ENCODE assay signal across 29 cellular contexts in the genomic region with DNA sequence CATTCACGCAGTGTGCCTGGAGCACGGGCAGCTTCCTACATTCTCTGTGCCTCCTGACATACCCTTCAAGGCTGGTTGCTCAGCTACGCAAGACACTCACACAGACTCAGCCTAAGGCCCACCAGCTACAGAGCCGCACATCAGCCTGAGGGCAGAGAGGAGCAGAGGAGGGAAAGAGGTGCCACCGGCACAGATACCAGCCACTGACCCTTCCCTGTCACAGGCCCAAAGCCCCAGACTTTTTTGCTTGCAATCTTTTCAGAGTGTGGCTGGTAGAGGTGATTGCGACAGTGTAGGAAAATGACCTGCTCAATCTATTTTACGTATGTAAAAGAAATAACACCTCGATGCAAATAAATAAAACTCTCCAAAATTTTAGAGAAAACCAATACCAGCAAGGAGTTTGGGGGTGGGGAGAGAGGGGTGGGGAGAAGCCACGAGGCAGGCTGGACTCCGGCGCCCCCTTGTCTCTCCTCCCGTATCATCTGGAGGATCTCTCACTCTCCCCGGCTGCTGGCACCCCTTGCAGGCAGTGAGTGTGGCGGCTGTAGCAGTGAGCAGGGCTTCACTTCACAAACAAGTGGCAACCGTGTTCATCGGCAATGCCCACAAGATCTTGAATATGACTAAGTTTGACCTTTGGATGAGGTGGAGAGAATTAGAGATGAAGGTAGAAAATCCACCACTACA. TPM values are rescaled to one million over a fixed set of nuclear protein-coding genes. Genes with fewer than 3 reads are reported as not detected.
"Had no signal": no experiment of that assay in that cellular context is flagged by ENCODE, and none has a peak within 500 bp of the region (broad histone marks: within the 10 kb centered on the region; RNA-seq: fewer than 3 reads in every experiment).

No MANE protein-coding gene starts in this region.

- H2AFZ ChIP-seq: hepatocyte had no signal

- DNase-seq: dermis blood vessel endothelial cell; effector memory CD4-positive, alpha-beta T cell; foreskin keratinocyte; heart left ventricle; kidney; mesenchymal stem cell; mucosa of descending colon; naive B cell; nucleus accumbens; sigmoid colon; stimulated activated CD4-positive, alpha-beta T cell treated with anti-CD3 and anti-CD28 coated beads, Interleukin-2, amount 100 ng/mL, for 24 hours; stimulated activated CD4-positive, alpha-beta T cell treated with anti-CD3 and anti-CD28 coated beads, Interleukin-4, amount 100 ng/mL, for 24 hours; stimulated activated naive CD4-positive, alpha-beta T cell treated with Interleukin-2 at 50 U/mL for 16 hours; stomach; tibial artery had no signal

- H3K27me3 ChIP-seq: esophagus muscularis mucosa, gastroesophageal sphincter, heart left ventricle, hepatocyte, right atrium auricular region, sigmoid colon, stomach, tibial artery had no signal

- H3K4me1 ChIP-seq: esophagus muscularis mucosa, foreskin keratinocyte, gastroesophageal sphincter, heart left ventricle, prostate gland, right atrium auricular region, sigmoid colon, stomach, tibial artery had no signal

- H3K79me2 ChIP-seq: hepatocyte had no signal

- H3K9me3 ChIP-seq: esophagus muscularis mucosa, gastroesophageal sphincter, heart left ventricle, mucosa of descending colon, prostate gland, right atrium auricular region, sigmoid colon, stomach, tibial artery had no signal

- H3K27ac ChIP-seq: coronary artery, esophagus muscularis mucosa, foreskin keratinocyte, gastroesophageal sphincter, heart left ventricle, hepatocyte, prostate gland, right atrium auricular region, sigmoid colon, stomach, tibial artery had no signal

- H3K4me1 Mint-ChIP-seq: mesothelial cell of epicardium; naive B cell; stimulated activated effector memory CD8-positive, alpha-beta T cell treated with anti-CD3 and anti-CD28 coated beads, Interleukin-12 subunit alpha, Interleukin-12 subunit beta, amount 100 ng/mL, for 72 hours had no signal

- H3K4me3 Mint-ChIP-seq: mesothelial cell of epicardium; naive B cell; natural killer cell treated with Interleukin-12 subunit alpha and Interleukin-12 subunit beta and Interleukin-15 and Interleukin-18, amount 100 ng/mL, for 72 hours; neural crest cell; stimulated activated effector memory CD8-positive, alpha-beta T cell treated with anti-CD3 and anti-CD28 coated beads, Interleukin-12 subunit alpha, Interleukin-12 subunit beta, amount 100 ng/mL, for 72 hours; type B pancreatic cell had no signal

- FAIRE-seq: endothelial cell of umbilical vein, kidney had no signal

- H3K9me3 Mint-ChIP-seq: mesothelial cell of epicardium; naive B cell; natural killer cell treated with Interleukin-12 subunit alpha and Interleukin-12 subunit beta and Interleukin-15 and Interleukin-18, amount 100 ng/mL, for 72 hours; neural crest cell; stimulated activated effector memory CD8-positive, alpha-beta T cell treated with anti-CD3 and anti-CD28 coated beads, Interleukin-12 subunit alpha, Interleukin-12 subunit beta, amount 100 ng/mL, for 72 hours; type B pancreatic cell had no signal

- H3K36me3 Mint-ChIP-seq: mesothelial cell of epicardium; naive B cell; natural killer cell treated with Interleukin-12 subunit alpha and Interleukin-12 subunit beta and Interleukin-15 and Interleukin-18, amount 100 ng/mL, for 72 hours; stimulated activated effector memory CD8-positive, alpha-beta T cell treated with anti-CD3 and anti-CD28 coated beads, Interleukin-12 subunit alpha, Interleukin-12 subunit beta, amount 100 ng/mL, for 72 hours; type B pancreatic cell had no signal

- H3K4me2 ChIP-seq: hepatocyte had no signal

- H3K4me3 ChIP-seq: coronary artery, esophagus muscularis mucosa, gastroesophageal sphincter, heart left ventricle, hepatocyte, mucosa of descending colon, prostate gland, right atrium auricular region, sigmoid colon, stomach, tibial artery had no signal

- H3K27ac Mint-ChIP-seq: mesothelial cell of epicardium; natural killer cell treated with Interleukin-12 subunit alpha and Interleukin-12 subunit beta and Interleukin-15 and Interleukin-18, amount 100 ng/mL, for 72 hours; stimulated activated effector memory CD8-positive, alpha-beta T cell treated with anti-CD3 and anti-CD28 coated beads, Interleukin-12 subunit alpha, Interleukin-12 subunit beta, amount 100 ng/mL, for 72 hours; type B pancreatic cell had no signal

- ATAC-seq: foreskin keratinocyte, gastroesophageal sphincter, heart left ventricle, left lobe of liver, mucosa of descending colon had no signal

- H3K36me3 ChIP-seq: esophagus muscularis mucosa, gastroesophageal sphincter, heart left ventricle, prostate gland, right atrium auricular region, sigmoid colon, stomach, tibial artery had no signal

RNA-seq across cellular contexts. Expression of a gene that starts 12.7 kb away (rescaled TPM):
- polyA plus RNA-seq: fibroblast of lung had no signal
